Comparison of ENCODE assay signal across 17 cellular contexts in genomic region chr2:73956211-73956865, GRCh38. TPM values are rescaled to one million over a fixed set of nuclear protein-coding genes. Genes with fewer than 3 reads are reported as not detected.
DNase-seq lines count a peak whose midpoint lies in the region; ATAC-seq and TF ChIP-seq lines count a peak whose summit lies in the region.
"Had no signal": no experiment of that assay in that cellular context is flagged by ENCODE, and none has a peak within 500 bp of the region (broad histone marks: within the 10 kb centered on the region; RNA-seq: fewer than 3 reads in every experiment).

No MANE protein-coding gene starts in this region.

- H3K36me3 ChIP-seq in CD8-positive, alpha-beta T cell (ENCODE audit: insufficient read depth, low read length), result peaks cover 25% of the 10 kb centered on the region
- H3K36me3 ChIP-seq in osteoblast (ENCODE audit: insufficient read depth, low read length), result peaks cover 65% of the 10 kb centered on the region

- no peak overlapping the region for H2AFZ ChIP-seq in osteoblast (ENCODE audit: low read length)

- no peak overlapping the region for H3K4me3 ChIP-seq in CD8-positive, alpha-beta T cell (ENCODE audit: low read depth, low read length)
- H3K4me3 ChIP-seq in osteoblast (ENCODE audit: insufficient read depth, low read length), result no peak overlapping the region
- H3K4me3 ChIP-seq: Peyer's patch had no signal

- H3K27me3 Mint-ChIP-seq in CD8-positive, alpha-beta T cell (ENCODE audit: low read depth), result no peaks in the 10 kb centered on the region
- H3K27me3 Mint-ChIP-seq in T-helper 17 cell (no peaks in the 10 kb centered on the region), endothelial cell (ENCODE audit: unreplicated experiment) (no peaks in the 10 kb centered on the region)

- H3K79me2 ChIP-seq in osteoblast (ENCODE audit: insufficient read depth, low read length), result peaks cover 6% of the 10 kb centered on the region

- CTCF ChIA-PET in CD8-positive, alpha-beta T cell (lab: Charles Lee), result interaction anchor here (1.2 kb wide), 1 partner anchor 48 kb away, joined by 3 read pairs; no protein-coding TSS in a partner anchor

- POLR2A ChIA-PET in CD8-positive, alpha-beta T cell (lab: Charles Lee), result no interaction called here

- peaks cover 3% of the 10 kb centered on the region for H3K4me1 ChIP-seq in CD8-positive, alpha-beta T cell (ENCODE audit: insufficient read depth, low read length)
- peaks cover 6% of the 10 kb centered on the region for H3K4me1 ChIP-seq in osteoblast (ENCODE audit: insufficient read depth, low read length)
- H3K4me1 ChIP-seq: Peyer's patch had no signal

- H3K27ac ChIP-seq in CD8-positive, alpha-beta T cell (ENCODE audit: low read depth, low read length), result no peak overlapping the region
- H3K27ac ChIP-seq in osteoblast (ENCODE audit: low read depth, low read length), result no peak overlapping the region
- H3K27ac ChIP-seq: HL-60, Peyer's patch had no signal

- no peak overlapping the region for H3K4me2 ChIP-seq in osteoblast (ENCODE audit: insufficient read depth, low read length)
- H3K4me2 ChIP-seq: SK-N-SH had no signal

- H3K4me3 Mint-ChIP-seq in CD8-positive, alpha-beta T cell, result no peak overlapping the region
- H3K4me3 Mint-ChIP-seq in T-helper 17 cell (no peak overlapping the region), endothelial cell (ENCODE audit: unreplicated experiment) (peak overlapping the region; percentile 10)

- H3K27me3 ChIP-seq in CD8-positive, alpha-beta T cell (ENCODE audit: insufficient read depth, low read length), result no peaks in the 10 kb centered on the region
- H3K27me3 ChIP-seq in osteoblast (ENCODE audit: insufficient read depth, low read length), result no peaks in the 10 kb centered on the region
- H3K27me3 ChIP-seq: Peyer's patch had no signal

- no peak for ATAC-seq in CD8-positive, alpha-beta T cell
- ATAC-seq in T-helper 17 cell, result no peak

- H3K9me3 Mint-ChIP-seq in CD8-positive, alpha-beta T cell, result no peaks in the 10 kb centered on the region
- H3K9me3 Mint-ChIP-seq in endothelial cell (ENCODE audit: unreplicated experiment), result no peaks in the 10 kb centered on the region

- no peak for TF ChIP-seq CTCF in CD8-positive, alpha-beta T cell (IDR thresholded peaks at IDR 0.05)
- TF ChIP-seq CTCF in endothelial cell (IDR thresholded peaks at IDR 0.05; ENCODE audit: unreplicated experiment), result no peak
- no peak for TF ChIP-seq CTCF in osteoblast (IDR thresholded peaks at IDR 0.05; ENCODE audit: extremely low read depth, low read depth, low read length)

- H3K4me1 Mint-ChIP-seq in CD8-positive, alpha-beta T cell (ENCODE audit: low read depth), result peaks cover 37% of the 10 kb centered on the region
- H3K4me1 Mint-ChIP-seq in T-helper 17 cell, result peaks cover 22% of the 10 kb centered on the region
- peaks cover 14% of the 10 kb centered on the region for H3K4me1 Mint-ChIP-seq in endothelial cell (ENCODE audit: unreplicated experiment)

- no peaks in the 10 kb centered on the region for H3K9me3 ChIP-seq in CD8-positive, alpha-beta T cell (ENCODE audit: low read length)
- no peaks in the 10 kb centered on the region for H3K9me3 ChIP-seq in T-helper 17 cell (ENCODE audit: control insufficient read depth, low read length, poor library complexity, severe bottlenecking)
- no peaks in the 10 kb centered on the region for H3K9me3 ChIP-seq in osteoblast (ENCODE audit: low read depth, low read length)
- H3K9me3 ChIP-seq: Peyer's patch, SK-N-SH had no signal

- peaks cover 78% of the 10 kb centered on the region for H3K36me3 Mint-ChIP-seq in CD8-positive, alpha-beta T cell
- H3K36me3 Mint-ChIP-seq in T-helper 17 cell (ENCODE audit: low read depth) (peaks cover 26% of the 10 kb centered on the region), endothelial cell (ENCODE audit: low read depth, unreplicated experiment) (peaks cover 48% of the 10 kb centered on the region)

- intact Hi-C loops in CD8-positive, alpha-beta T cell (cut with DNase I, micrococcal nuclease), result no loop called here

- H3K27ac Mint-ChIP-seq in CD8-positive, alpha-beta T cell, result peak overlapping the region; percentile 64
- peak overlapping the region; percentile 73 for H3K27ac Mint-ChIP-seq in T-helper 17 cell
- no peak overlapping the region for H3K27ac Mint-ChIP-seq in endothelial cell (ENCODE audit: unreplicated experiment)

- peaks cover 33% of the 10 kb centered on the region for H4K20me1 ChIP-seq in osteoblast (ENCODE audit: insufficient read depth, low read length)

- no peak for DNase-seq in CD8-positive, alpha-beta T cell
- no peak for DNase-seq in T-helper 17 cell
- no peak for DNase-seq in endothelial cell (ENCODE audit: low spot score)
- DNase-seq in osteoblast (ENCODE audit: insufficient read length, low spot score, missing footprints), result peak; percentile 23
- no peak for DNase-seq in NCI-H2171 (lab: John Stamatoyannopoulos, UW)
- no peak for DNase-seq in stimulated activated CD4-positive, alpha-beta T cell treated with anti-CD3 and anti-CD28 coated beads, Interleukin-4, amount 100 ng/mL, for 4 hours
- DNase-seq in KG1 (lab: John Stamatoyannopoulos, UW), result no peak
- DNase-seq: COR-L47, MM.1S, NCI-H1105 treated with DMSO at 0.1 percent for 48 hours, NCI-H187 treated with DMSO at 0.1 percent for 48 hours, NCI-H446 treated with DMSO at 0.1 percent for 48 hours, NCI-H82, Peyer's patch, Right ventricle myocardium superior, SK-N-SH had no signal

RNA-seq across cellular contexts. Expression of gene TET3, which starts 28.4 kb away (rescaled TPM):
- 10 to 100 TPM; 25.4 to 26.2 TPM for total RNA-seq in CD8-positive, alpha-beta T cell
- 10 to 100 TPM; 20.3 to 22.5 TPM for total RNA-seq in T-helper 17 cell
- 23.0 TPM for total RNA-seq in endothelial cell (ENCODE audit: unreplicated experiment)
- 4.7 and 8.0 TPM in 2 replicates for total RNA-seq in osteoblast

RNA-seq across cellular contexts. Expression of gene DGUOK, which starts 29.7 kb away (rescaled TPM):
- total RNA-seq in CD8-positive, alpha-beta T cell, result 10 to 100 TPM; 29.0 to 31.8 TPM
- 10 to 100 TPM; 34.2 to 39.7 TPM for total RNA-seq in T-helper 17 cell
- total RNA-seq in endothelial cell (ENCODE audit: unreplicated experiment), result 68.3 TPM
- total RNA-seq in osteoblast, result 40.7 and 46.0 TPM in 2 replicates
